ENCODE assay signal across 1 cellular context in genomic region chr1:897951-898350, GRCh38. TPM values are rescaled to one million over a fixed set of nuclear protein-coding genes. Genes with fewer than 3 reads are reported as not detected.
"Had no signal": no experiment of that assay in that cellular context is flagged by ENCODE, and none has a peak within 500 bp of the region (broad histone marks: within the 10 kb centered on the region; RNA-seq: fewer than 3 reads in every experiment).

No MANE protein-coding gene starts in this region.

RNA-seq across cellular contexts. Expression of gene SAMD11, which starts 25.8 kb away (rescaled TPM):
- polyA plus RNA-seq: IgD-negative memory B cell had no signal
